In the genomic region with DNA sequence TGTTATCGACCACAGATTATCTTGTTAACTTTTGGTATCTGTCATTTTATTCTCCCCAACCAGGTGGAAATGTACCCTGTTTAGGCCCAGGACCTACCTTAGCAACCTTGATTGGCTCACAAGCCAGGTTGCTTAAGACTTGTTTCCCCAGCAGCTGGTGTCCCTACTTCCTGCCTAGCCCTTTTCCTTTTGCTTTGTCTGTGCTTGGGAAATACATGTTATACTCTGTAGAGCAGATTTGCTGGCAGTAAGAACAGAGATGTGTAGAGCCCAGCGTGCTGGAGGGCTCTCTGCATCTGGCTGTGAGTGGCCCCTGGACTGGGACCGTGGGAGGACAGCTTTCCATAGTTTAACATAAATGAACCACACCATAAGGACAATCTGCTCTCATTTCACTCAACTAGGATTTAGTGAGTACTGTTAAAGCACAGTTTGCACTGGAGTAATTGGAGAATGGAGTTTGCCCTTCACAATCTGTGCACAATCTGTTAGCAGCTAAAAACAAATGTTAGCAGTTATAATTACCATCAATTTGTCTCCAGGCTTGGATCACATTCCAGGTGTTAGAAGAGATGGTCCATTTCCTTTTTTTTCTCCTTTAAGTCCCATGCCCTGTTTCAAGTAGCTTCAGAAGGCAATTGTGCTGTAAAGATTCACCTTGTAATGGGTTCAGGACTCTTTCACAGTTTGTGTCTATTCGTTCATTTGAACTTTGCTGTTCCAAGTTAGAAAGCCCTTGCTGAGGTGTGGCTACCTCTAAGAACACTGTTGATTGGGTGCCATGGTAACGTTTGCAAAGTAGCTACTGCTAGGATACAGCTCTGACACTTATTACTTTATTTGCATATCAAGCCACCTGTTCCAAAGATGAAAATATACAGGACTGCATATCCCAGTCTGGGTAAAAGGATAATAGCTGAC, we compare ENCODE assay signal across 1 cellular context.
A peak's percentile ranks its signal among the peaks of the same experiment; 100 is the strongest.
TF ChIP-seq lines count a peak whose summit lies in the region.

A gene with protein sequence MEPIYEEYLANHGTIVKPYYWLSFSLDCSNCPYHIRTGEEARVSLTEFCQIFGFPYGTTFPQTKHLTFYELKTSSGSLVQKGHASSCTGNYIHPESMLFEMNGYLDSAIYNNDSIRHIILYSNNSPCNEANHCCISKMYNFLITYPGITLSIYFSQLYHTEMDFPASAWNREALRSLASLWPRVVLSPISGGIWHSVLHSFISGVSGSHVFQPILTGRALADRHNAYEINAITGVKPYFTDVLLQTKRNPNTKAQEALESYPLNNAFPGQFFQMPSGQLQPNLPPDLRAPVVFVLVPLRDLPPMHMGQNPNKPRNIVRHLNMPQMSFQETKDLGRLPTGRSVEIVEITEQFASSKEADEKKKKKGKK (minus strand): TSS at position 770 of the 921 bp plus-strand sequence. CDS start 4,535 bp downstream, outside the sequence.

TF ChIP-seq in GM12878, 131 proteins besides CTCF, POLR2A, EP300 and RAD21 (continued from another document):
- no peak for TF ChIP-seq EZH2 (IDR thresholded peaks at IDR 0.05; ENCODE audit: borderline replicate concordance, control insufficient read depth, low read depth, low read length)
- TF ChIP-seq NFXL1 (IDR thresholded peaks at IDR 0.05; ENCODE audit: borderline replicate concordance) = no peak
- TF ChIP-seq ZSCAN29 (IDR thresholded peaks at IDR 0.05) = no peak
- TF ChIP-seq POU2F2 (IDR thresholded peaks at IDR 0.05; ENCODE audit: borderline replicate concordance, low read depth, low read length) = peak; percentile 65; the same call in 1 of the 3 replicates
- peak; percentile 63; the same call in 1 of the 2 replicates for TF ChIP-seq BMI1 (IDR thresholded peaks at IDR 0.05; ENCODE audit: borderline replicate concordance)
- no peak for TF ChIP-seq FOS (IDR thresholded peaks at IDR 0.05; ENCODE audit: borderline replicate concordance, extremely low read depth, insufficient read length)
- TF ChIP-seq SMARCA5 (IDR thresholded peaks at IDR 0.05) = 0 out of 2 replicates have a peak, but pooled peaks have one; percentile 29
- no peak for TF ChIP-seq TBL1XR1 (IDR thresholded peaks at IDR 0.05; ENCODE audit: low read depth, low read length)
- TF ChIP-seq ZBTB40 (IDR thresholded peaks at IDR 0.05; ENCODE audit: borderline replicate concordance) = no peak
- no peak for TF ChIP-seq ZNF622 (IDR thresholded peaks at IDR 0.05)
- no peak for TF ChIP-seq MYB (IDR thresholded peaks at IDR 0.05; ENCODE audit: borderline replicate concordance, low read depth, low read length)
TF ChIP-seq in GM12878: peak in this region for 5.
